ENCODE assay signal across 9 cellular contexts in the genomic region with DNA sequence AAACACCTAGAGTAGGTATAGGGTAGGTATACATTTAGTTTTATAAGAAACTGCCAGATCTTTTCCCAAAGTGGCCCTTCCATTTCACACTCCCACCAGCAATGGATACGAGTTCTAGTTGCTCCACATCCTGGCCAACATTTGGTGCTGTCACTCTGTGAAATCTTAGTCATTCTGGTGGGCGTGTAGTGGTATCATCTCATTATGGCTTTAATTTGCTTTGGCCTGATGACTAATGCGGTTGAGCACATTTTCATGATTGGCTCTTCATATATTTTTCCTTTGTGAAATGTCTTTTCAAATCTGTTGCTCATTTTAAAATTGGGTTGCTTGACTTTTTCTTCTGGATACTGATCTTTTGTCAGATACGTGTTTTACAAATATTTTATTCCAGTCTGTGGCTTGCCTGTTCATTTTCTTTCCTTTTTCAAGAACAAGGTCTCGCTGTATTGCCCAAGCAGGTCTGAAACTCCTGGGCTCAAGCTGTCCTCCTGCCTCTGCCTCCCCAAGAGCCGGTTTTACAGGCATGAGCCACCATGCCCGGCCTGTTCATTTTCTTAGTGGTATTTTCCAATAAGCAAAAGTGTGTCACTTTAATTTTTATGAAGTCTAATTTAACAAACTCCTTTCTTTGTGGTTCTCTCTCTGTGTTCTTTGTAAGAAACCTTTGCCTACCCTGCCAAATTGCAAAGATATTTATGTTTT.
A peak's percentile ranks its signal among the peaks of the same experiment; 100 is the strongest.
DNase-seq lines count a peak whose midpoint lies in the region; ATAC-seq and TF ChIP-seq lines count a peak whose summit lies in the region.
"Had no signal": no experiment of that assay in that cellular context is flagged by ENCODE, and none has a peak within 500 bp of the region (broad histone marks: within the 10 kb centered on the region; RNA-seq: fewer than 3 reads in every experiment).

No MANE protein-coding gene starts in this region.

- H3K4me1 ChIP-seq in DND-41 (ENCODE audit: insufficient read depth, low read length) (peaks cover 30% of the 10 kb centered on the region), OCI-LY1 (ENCODE audit: insufficient read depth, low read length, severe bottlenecking) (peaks cover 28% of the 10 kb centered on the region)

- no peak for ATAC-seq in DND-41 (ENCODE audit: insufficient read depth, low read depth)
- ATAC-seq in GM21723 (IDR thresholded peaks at IDR 0.05; ENCODE audit: unreplicated experiment), result no peak
- no peak for ATAC-seq in HG03108 (IDR thresholded peaks at IDR 0.05; ENCODE audit: unreplicated experiment)
- ATAC-seq: heart left ventricle had no signal

- peaks cover 32% of the 10 kb centered on the region for H3K4me1 Mint-ChIP-seq in MCF 10A (ENCODE audit: insufficient read depth, unreplicated experiment)
- peaks cover 40% of the 10 kb centered on the region for H3K4me1 Mint-ChIP-seq in osteocyte (ENCODE audit: unreplicated experiment)

- H3K36me3 Mint-ChIP-seq in MCF 10A (ENCODE audit: insufficient read depth, unreplicated experiment) (peaks cover 18% of the 10 kb centered on the region), osteocyte (ENCODE audit: unreplicated experiment) (peaks cover 13% of the 10 kb centered on the region)

- POLR2A ChIA-PET in MCF 10A (lab: Yijun Ruan, JAX), result interaction anchor here (1.4 to 2.5 kb wide), 5 partner anchors 8 to 156 kb away, joined by 5 to 16 read pairs (median 8); no protein-coding TSS in a partner anchor

- peak overlapping the region; percentile 88; the same call in 1 of the 2 replicates for H3K4me2 ChIP-seq in DND-41 (ENCODE audit: insufficient read depth, low read length)
- H3K4me2 ChIP-seq in OCI-LY1 (ENCODE audit: low read length), result peak overlapping the region; percentile 76; the same call in 1 of the 2 replicates

- BruUV-seq in MCF 10A (replicated peaks; lab: Mats Ljungman, UMichigan), result no TSS peak

- DNase-seq in DND-41, result no peak
- DNase-seq in MCF 10A (ENCODE audit: unreplicated experiment), result peak; percentile 89
- peak; percentile 23 for DNase-seq in osteocyte (ENCODE audit: extremely low spot score, unreplicated experiment)
- DNase-seq in NCI-H69 (lab: John Stamatoyannopoulos, UW), result no peak
- DNase-seq in caudate nucleus (lab: John Stamatoyannopoulos, UW), result no peak

- TF ChIP-seq CTCF in DND-41 (IDR thresholded peaks at IDR 0.05; ENCODE audit: borderline replicate concordance, extremely low read depth, low read length, poor library complexity, severe bottlenecking), result no peak
- TF ChIP-seq CTCF in OCI-LY1 (IDR thresholded peaks at IDR 0.05; ENCODE audit: low read length), result no peak
- no peak for TF ChIP-seq CTCF in MCF 10A (IDR thresholded peaks at IDR 0.05; ENCODE audit: unreplicated experiment)
- TF ChIP-seq CTCF in osteocyte (IDR thresholded peaks at IDR 0.05), result no peak

- H3K9me3 ChIP-seq in DND-41 (ENCODE audit: insufficient read depth, low read length, severe bottlenecking) (no peaks in the 10 kb centered on the region), OCI-LY1 (ENCODE audit: low read length) (no peaks in the 10 kb centered on the region; the same call in none of the 2 replicates)

- H3K27me3 Mint-ChIP-seq in MCF 10A (ENCODE audit: insufficient read depth, unreplicated experiment) (no peaks in the 10 kb centered on the region), osteocyte (ENCODE audit: unreplicated experiment) (no peaks in the 10 kb centered on the region)

- H3K4me3 Mint-ChIP-seq in MCF 10A (ENCODE audit: unreplicated experiment) (peak overlapping the region; percentile 22), osteocyte (ENCODE audit: unreplicated experiment) (no peak overlapping the region)

- H2AFZ ChIP-seq in DND-41 (ENCODE audit: low read depth, low read length), result no peak overlapping the region
- H2AFZ ChIP-seq in OCI-LY1 (ENCODE audit: low read length), result no peak overlapping the region

- H3K79me2 ChIP-seq in DND-41 (ENCODE audit: insufficient read depth, low read length) (no peaks in the 10 kb centered on the region), OCI-LY1 (ENCODE audit: insufficient read depth, low read length) (0 out of 2 replicates have a peak, but pooled peaks cover 4% of the 10 kb centered on the region)

- H3K27me3 ChIP-seq in DND-41 (ENCODE audit: insufficient read depth, low read length, poor library complexity) (no peaks in the 10 kb centered on the region), OCI-LY1 (ENCODE audit: insufficient read depth, low read length) (no peaks in the 10 kb centered on the region)
- H3K27me3 ChIP-seq: heart left ventricle had no signal

- H4K20me1 ChIP-seq in DND-41 (ENCODE audit: insufficient read depth, low read length) (no peaks in the 10 kb centered on the region; the same call in 1 of the 2 replicates), OCI-LY1 (ENCODE audit: insufficient read depth, low read length) (no peaks in the 10 kb centered on the region)

- H3K27ac Mint-ChIP-seq in MCF 10A (ENCODE audit: low read depth, unreplicated experiment) (peak overlapping the region; percentile 72), osteocyte (ENCODE audit: unreplicated experiment) (peak overlapping the region; percentile 80)

- peak overlapping the region; percentile 18; the same call in 1 of the 2 replicates for H3K9ac ChIP-seq in DND-41 (ENCODE audit: low read depth, low read length)
- H3K9ac ChIP-seq in OCI-LY1 (ENCODE audit: low read length), result no peak overlapping the region

- H3K4me3 ChIP-seq in DND-41 (ENCODE audit: low read depth in 1 of 2, low read length in 2 of 2), result no peak overlapping the region
- no peak overlapping the region for H3K4me3 ChIP-seq in OCI-LY1 (ENCODE audit: low read depth, low read length, poor library complexity, severe bottlenecking)
- H3K4me3 ChIP-seq: heart left ventricle had no signal

- H3K36me3 ChIP-seq in DND-41 (ENCODE audit: insufficient read depth, low read length) (no peaks in the 10 kb centered on the region), OCI-LY1 (ENCODE audit: insufficient read depth, low read length) (no peaks in the 10 kb centered on the region; the same call in 1 of the 2 replicates)
- H3K36me3 ChIP-seq: heart left ventricle had no signal

- CTCF ChIA-PET in MCF 10A (lab: Yijun Ruan, JAX), result interaction anchor here (0.5 to 3.9 kb wide), 7 partner anchors 10 to 783 kb away, joined by 3 to 35 read pairs (median 4); no protein-coding TSS in a partner anchor

- H3K27ac ChIP-seq in DND-41 (ENCODE audit: low read length) (peak overlapping the region; percentile 86), OCI-LY1 (ENCODE audit: low read depth, low read length, poor library complexity, severe bottlenecking) (peak overlapping the region; percentile 87), caudate nucleus (ENCODE audit: low read depth, low read length) (no peak overlapping the region)

- intact Hi-C loops in MCF 10A (cut with micrococcal nuclease), result loop anchor here (5.0 to 10.0 kb wide), 2 partner anchors 144 to 682 kb away; no protein-coding TSS in a partner anchor

- H3K9me3 Mint-ChIP-seq in MCF 10A (ENCODE audit: unreplicated experiment) (no peaks in the 10 kb centered on the region), osteocyte (ENCODE audit: unreplicated experiment) (peaks cover 11% of the 10 kb centered on the region)

- peaks cover 15% of the 10 kb centered on the region; the same call in 1 of the 2 replicates for H3F3A ChIP-seq in OCI-LY1 (ENCODE audit: insufficient read depth, low read length)

- no peaks in the 10 kb centered on the region for H3K9me2 ChIP-seq in OCI-LY1 (ENCODE audit: low read depth, low read length)

Comparison
In these comparisons a context has a peak if more than half of its experiments do, and no peak if none do; other contexts are left out.
1. DNase-seq: peak in MCF 10A (single experiment) and osteocyte (single experiment); none in DND-41 (single experiment), NCI-H69 (single experiment) and caudate nucleus (0 of 61).